8 cellular contexts compared by ENCODE assay signal in the genomic region with DNA sequence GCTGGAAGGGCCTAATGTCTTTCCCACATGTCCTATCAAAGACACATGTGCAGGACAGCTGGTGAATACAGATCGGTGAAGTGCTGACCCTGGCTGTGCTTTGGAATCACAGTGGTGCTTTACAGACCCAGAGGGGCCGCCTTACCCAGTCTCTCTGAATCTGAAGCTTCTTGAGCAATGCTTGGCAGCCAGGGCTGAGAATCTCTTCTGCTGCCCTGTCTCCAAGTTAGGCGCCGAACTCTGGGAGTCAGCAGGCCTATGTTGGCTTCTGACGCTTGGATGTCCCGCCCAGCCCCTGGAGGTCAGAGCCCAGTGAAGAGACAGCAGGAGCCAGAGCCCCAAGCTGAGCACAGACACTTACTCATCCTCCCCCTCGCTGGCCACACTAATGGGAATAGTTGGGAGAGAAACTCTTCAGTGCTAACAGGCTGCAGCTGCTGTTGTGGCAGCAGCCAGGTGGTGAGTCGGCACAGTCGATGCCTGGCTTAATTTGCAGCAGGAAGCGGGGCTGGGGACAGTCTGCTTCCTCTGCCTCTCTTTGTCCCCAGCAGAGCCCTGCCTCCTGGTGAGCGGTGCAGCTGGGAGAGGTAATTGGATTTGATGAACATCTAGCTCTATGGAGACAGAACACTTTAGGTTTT.
DNase-seq lines count a peak whose midpoint lies in the region; ATAC-seq, FAIRE-seq and TF ChIP-seq lines count a peak whose summit lies in the region.
"Had no signal": no experiment of that assay in that cellular context is flagged by ENCODE, and none has a peak within 500 bp of the region (broad histone marks: within the 10 kb centered on the region; RNA-seq: fewer than 3 reads in every experiment).

No MANE protein-coding gene starts in this region.

- H3K9me3 ChIP-seq in Loucy (ENCODE audit: insufficient read depth, low read depth, low read length): no peaks in the 10 kb centered on the region
- no peaks in the 10 kb centered on the region for H3K9me3 ChIP-seq in tibial nerve

- no peaks in the 10 kb centered on the region for H3K79me2 ChIP-seq in Loucy (ENCODE audit: insufficient read depth, low read length)

- H3K4me3 ChIP-seq in Loucy (ENCODE audit: low read length, poor library complexity, severe bottlenecking) (peak overlapping the region; percentile 28), tibial nerve (no peak overlapping the region)

- peak overlapping the region in 2 of 4 donors; percentile 8 to 47 for H3K27ac ChIP-seq in tibial nerve

- no peak for FAIRE-seq in GM19239 (lab: Jason Lieb, UNC)

- H3K4me3 Mint-ChIP-seq in stimulated activated effector memory CD8-positive, alpha-beta T cell treated with anti-CD3 and anti-CD28 coated beads, Interleukin-12 subunit alpha, Interleukin-12 subunit beta, amount 100 ng/mL, for 72 hours: no peak overlapping the region
- H3K4me3 Mint-ChIP-seq: T-helper 1 cell treated with Interleukin-12 subunit alpha and Interleukin-12 subunit beta and Interleukin-4 antibody, amounts not matched to agents 30 μg/mL and 1 μg/mL, for 36 hours had no signal

- no peaks in the 10 kb centered on the region for H3K27me3 ChIP-seq in Loucy (ENCODE audit: insufficient read depth, low read length, poor library complexity, severe bottlenecking)
- H3K27me3 ChIP-seq in tibial nerve: no peaks in the 10 kb centered on the region

- no peak for ATAC-seq in stimulated activated effector memory CD8-positive, alpha-beta T cell treated with anti-CD3 and anti-CD28 coated beads, Interleukin-12 subunit alpha, Interleukin-12 subunit beta, amount 100 ng/mL, for 72 hours
- no peak for ATAC-seq in GM18909 (IDR thresholded peaks at IDR 0.05; ENCODE audit: poor library complexity, unreplicated experiment)

- H3K4me1 ChIP-seq in Loucy (ENCODE audit: insufficient read depth, low read length, poor library complexity, severe bottlenecking): peaks cover 57% of the 10 kb centered on the region
- peaks cover 0 to 19% (median 0%) of the 10 kb centered on the region in 4 donors for H3K4me1 ChIP-seq in tibial nerve

- no peaks in the 10 kb centered on the region for H3F3A ChIP-seq in Loucy (ENCODE audit: low read depth)

- no peaks in the 10 kb centered on the region for H4K20me1 ChIP-seq in Loucy (ENCODE audit: insufficient read depth, low read length, poor library complexity, severe bottlenecking)

- no peak for TF ChIP-seq POLR2A in tibial nerve (IDR thresholded peaks at IDR 0.05)

- no peaks in the 10 kb centered on the region for H3K9me3 Mint-ChIP-seq in stimulated activated effector memory CD8-positive, alpha-beta T cell treated with anti-CD3 and anti-CD28 coated beads, Interleukin-12 subunit alpha, Interleukin-12 subunit beta, amount 100 ng/mL, for 72 hours
- H3K9me3 Mint-ChIP-seq: T-helper 1 cell treated with Interleukin-12 subunit alpha and Interleukin-12 subunit beta and Interleukin-4 antibody, amounts not matched to agents 30 μg/mL and 1 μg/mL, for 36 hours had no signal

- H3K4me1 Mint-ChIP-seq in stimulated activated effector memory CD8-positive, alpha-beta T cell treated with anti-CD3 and anti-CD28 coated beads, Interleukin-12 subunit alpha, Interleukin-12 subunit beta, amount 100 ng/mL, for 72 hours: peaks cover 26% of the 10 kb centered on the region

- H2AFZ ChIP-seq in Loucy (ENCODE audit: low read length): 0 out of 2 replicates have a peak overlapping the region, but pooled peaks have one; percentile 8

- 44 to 55% methylated on average over 5 to 11 of the region's 11 CpGs for WGBS in tibial nerve, 2 donors

- TF ChIP-seq CTCF in Loucy (conservative IDR thresholded peaks at IDR 0.05; ENCODE audit: low read length): no peak
- no peak for TF ChIP-seq CTCF in tibial nerve (IDR thresholded peaks at IDR 0.05)

- no peaks in the 10 kb centered on the region for H3K9me2 ChIP-seq in Loucy (replicated peaks; ENCODE audit: low read depth, low read length)

- H3K36me3 ChIP-seq in Loucy (ENCODE audit: insufficient read depth, low read length) (no peaks in the 10 kb centered on the region), tibial nerve (no peaks in the 10 kb centered on the region)

- DNase-seq in T1000 (lab: John Stamatoyannopoulos, UW) (peak; percentile 14), iris pigment epithelial cell (ENCODE audit: low read depth) (peak; percentile 55), tibial nerve (ENCODE audit: low spot score in 2 of 2) (peak; percentile 77 to 78), GM19239 (ENCODE audit: insufficient read length, low spot score) (no peak)
- no peak for DNase-seq in stimulated activated effector memory CD8-positive, alpha-beta T cell treated with anti-CD3 and anti-CD28 coated beads, Interleukin-12 subunit alpha, Interleukin-12 subunit beta, amount 100 ng/mL, for 72 hours (ENCODE audit: low spot score in 2 of 2)

- no peak overlapping the region for H3K27ac Mint-ChIP-seq in stimulated activated effector memory CD8-positive, alpha-beta T cell treated with anti-CD3 and anti-CD28 coated beads, Interleukin-12 subunit alpha, Interleukin-12 subunit beta, amount 100 ng/mL, for 72 hours
- H3K27ac Mint-ChIP-seq: T-helper 1 cell treated with Interleukin-12 subunit alpha and Interleukin-12 subunit beta and Interleukin-4 antibody, amounts not matched to agents 30 μg/mL and 1 μg/mL, for 36 hours had no signal

- H3K9ac ChIP-seq in Loucy (ENCODE audit: low read depth, low read length, poor library complexity, severe bottlenecking): peak overlapping the region; percentile 51

- no peaks in the 10 kb centered on the region for H3K36me3 Mint-ChIP-seq in stimulated activated effector memory CD8-positive, alpha-beta T cell treated with anti-CD3 and anti-CD28 coated beads, Interleukin-12 subunit alpha, Interleukin-12 subunit beta, amount 100 ng/mL, for 72 hours

- peak overlapping the region; percentile 55 for H3K4me2 ChIP-seq in Loucy (ENCODE audit: low read depth, low read length, poor library complexity, severe bottlenecking)

- peak in 1 of 2 donors; percentile 17 for TF ChIP-seq EP300 in tibial nerve (IDR thresholded peaks at IDR 0.05)

Comparison
In these comparisons a context has a peak if more than half of its experiments do, and no peak if none do; other contexts are left out.
1. DNase-seq: peak in T1000 (single experiment), iris pigment epithelial cell (single experiment) and tibial nerve (2 of 2); none in stimulated activated effector memory CD8-positive, alpha-beta T cell treated with anti-CD3 and anti-CD28 coated beads, Interleukin-12 subunit alpha, Interleukin-12 subunit beta, amount 100 ng/mL, for 72 hours (0 of 2) and GM19239 (single experiment).